ENCODE assay signal across 7 cellular contexts in the genomic region with DNA sequence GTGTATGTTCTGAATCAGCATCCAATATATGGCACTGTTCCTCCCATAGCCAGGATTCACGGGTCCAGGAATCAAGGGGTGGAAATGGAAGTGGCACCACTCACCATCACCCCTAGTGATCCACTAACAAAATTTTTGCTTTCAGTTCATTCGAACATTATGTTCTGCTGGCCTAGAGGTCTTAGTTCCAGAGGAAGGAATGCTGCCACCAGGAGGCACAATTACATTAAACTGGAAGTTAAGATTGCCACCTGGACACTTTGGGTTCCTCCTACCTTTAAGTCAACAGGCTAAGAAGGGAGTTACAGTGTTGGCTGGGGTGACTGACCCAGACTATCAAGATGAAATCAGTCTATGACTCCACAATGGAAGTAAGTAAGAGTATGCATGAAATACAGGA. TPM values are rescaled to one million over a fixed set of nuclear protein-coding genes. Genes with fewer than 3 reads are reported as not detected.
A peak's percentile ranks its signal among the peaks of the same experiment; 100 is the strongest.
DNase-seq lines count a peak whose midpoint lies in the region; ATAC-seq, FAIRE-seq and TF ChIP-seq lines count a peak whose summit lies in the region.
"Not testable (repeated sequence)": the region's sequence is repeated elsewhere in the genome, so short reads cannot be mapped to it uniquely, and the experiment has no call there.

No MANE protein-coding gene starts in this region.

- in situ Hi-C loops in HepG2 (cut with HindIII; ENCODE audit: extremely low pct_ligation_motif_present, low pct_unique_long_range_greater_than_20kb): not testable (repeated sequence)

- H2BK120ac ChIP-seq in H1 (replicated peaks; ENCODE audit: low read depth, low read length); trophoblast cell (ENCODE audit: insufficient read depth, low read length, poor library complexity): not testable (repeated sequence)

- DNase-seq in DMS53 (lab: John Stamatoyannopoulos, UW) (peak; percentile 47), HT-29 (ENCODE audit: low spot score) (peak; percentile 44), WERI-Rb-1 (peak; percentile 21), trophoblast cell (peak; percentile 8 to 57)
- not testable (repeated sequence) for DNase-seq in H1 (ENCODE audit: low read depth in 1 of 2, low spot score in 2 of 2); HepG2 (ENCODE audit: low spot score)

- CTCF ChIA-PET in H1 (lab: Charles Lee; ENCODE audit: partially characterized antibody): interaction anchor here (0.6 to 1.1 kb wide), 3 partner anchors 8 to 105 kb away, joined by 3 read pairs; no protein-coding TSS in a partner anchor
- CTCF ChIA-PET in HepG2 (lab: Yijun Ruan, JAX; ENCODE audit: low intra/inter-chr PET ratio, low total read pairs): not testable (repeated sequence)

- not testable (repeated sequence) for H4K8ac ChIP-seq in H1 (ENCODE audit: extremely low read depth, insufficient read depth, low read length); trophoblast cell (ENCODE audit: low read depth, low read length)

- not testable (repeated sequence) for H3K27me3 ChIP-seq in OCI-LY1 (ENCODE audit: insufficient read depth, low read length); WERI-Rb-1 (ENCODE audit: insufficient read depth, low read depth, severe bottlenecking); H1 (replicated peaks in 1 of 4; ENCODE audit: control insufficient read depth in 3 of 4, extremely low read depth in 1 of 4, insufficient read depth in 3 of 4, low read length in 3 of 4); HepG2 (ENCODE audit: control insufficient read depth in 1 of 2, insufficient read depth in 2 of 2, low read length in 2 of 2); trophoblast cell (ENCODE audit: insufficient read depth, low read length)

- not testable (repeated sequence) for H2BK15ac ChIP-seq in H1 (ENCODE audit: low read length)

- not testable (repeated sequence) for TF ChIP-seq EP300 in H1 (IDR thresholded peaks at IDR 0.05; ENCODE audit: borderline replicate concordance in 1 of 2, low read depth in 2 of 2, low read length in 2 of 2); HepG2 (IDR thresholded peaks at IDR 0.05; ENCODE audit: low read depth in 2 of 2, low read length in 2 of 2); HepG2 (CRISPR knock-in tag; IDR thresholded peaks at IDR 0.05; ENCODE audit: borderline replicate concordance)

- not testable (repeated sequence) for H3K4ac ChIP-seq in H1 (replicated peaks; ENCODE audit: insufficient read length, low read depth, low read length); trophoblast cell (ENCODE audit: low read depth, low read length)

- not testable (repeated sequence) for FAIRE-seq in H1 (lab: Jason Lieb, UNC); HepG2 (lab: Jason Lieb, UNC)

- H2BK12ac ChIP-seq in H1 (ENCODE audit: low read depth, low read length); trophoblast cell (ENCODE audit: low read length): not testable (repeated sequence)

- intact Hi-C loops in HepG2 (cut with micrococcal nuclease; ENCODE audit: unreplicated experiment): not testable (repeated sequence)

- H3F3A ChIP-seq in OCI-LY1 (ENCODE audit: insufficient read depth, low read length): not testable (repeated sequence)

- WGBS in H1 (ENCODE audit: extremely low coverage in 1 of 2, insufficient coverage in 1 of 2, insufficient read length in 1 of 2, insufficient replicate concordance in 2 of 2, low coverage in 1 of 2, low lambda C conversion rate in 2 of 2, missing lambda C conversion rate in 1 of 2), 2 experiments: 95% methylated on average over 2 of the region's 2 CpGs; no CpG with 5 or more reads in 1 of the 2 experiments
- 92% methylated on average over 2 of the region's 2 CpGs for WGBS in HepG2 (ENCODE audit: low lambda C conversion rate)
- WGBS in trophoblast cell (ENCODE audit: extremely low coverage, insufficient coverage, insufficient read length): no CpG with 5 or more reads among the region's 2 CpGs

- H4K5ac ChIP-seq in H1 (ENCODE audit: insufficient read length, low read depth, low read length): not testable (repeated sequence)

- H4K12ac ChIP-seq in trophoblast cell (ENCODE audit: low read depth, low read length): not testable (repeated sequence)

- not testable (repeated sequence) for H3K18ac ChIP-seq in H1 (ENCODE audit: extremely low read depth, low read length); trophoblast cell (ENCODE audit: low read length)

- H2AFZ ChIP-seq in OCI-LY1 (ENCODE audit: low read length); H1 (ENCODE audit: low read length); HepG2 (ENCODE audit: low read length); trophoblast cell (ENCODE audit: insufficient read depth, low read length, poor library complexity): not testable (repeated sequence)

- not testable (repeated sequence) for H3K14ac ChIP-seq in H1 (ENCODE audit: insufficient read length); trophoblast cell (ENCODE audit: low read length)

- not testable (repeated sequence) for ATAC-seq in HepG2

- BruUV-seq in HepG2 (replicated peaks; lab: Mats Ljungman, UMichigan): TSS peak; percentile 3

- H3K56ac ChIP-seq in H1 (replicated peaks; ENCODE audit: insufficient read length, low read depth, low read length): not testable (repeated sequence)

- TF ChIP-seq RAD21 in H1 (IDR thresholded peaks at IDR 0.05 in 1 of 2, conservative IDR thresholded peaks at IDR 0.05 in 1 of 2; ENCODE audit: low read depth in 2 of 2, low read length in 2 of 2): peak; percentile 20 to 22; a peak in 2 of 4 replicates
- not testable (repeated sequence) for TF ChIP-seq RAD21 in HepG2 (CRISPR knock-in tag; IDR thresholded peaks at IDR 0.05)

- POLR2A ChIA-PET in H1 (lab: Charles Lee; ENCODE audit: partially characterized antibody): not testable (repeated sequence)
- POLR2A ChIA-PET in HepG2 (lab: Yijun Ruan, JAX): interaction anchor here (1.0 kb wide), 1 partner anchor 53 kb away, joined by 3 read pairs; the partner anchor contains the start of gene ITPR2

- H2AK5ac ChIP-seq in H1 (ENCODE audit: low read depth, low read length); trophoblast cell (ENCODE audit: low read length): not testable (repeated sequence)

- not testable (repeated sequence) for H3K23ac ChIP-seq in H1 (ENCODE audit: insufficient read length); trophoblast cell (ENCODE audit: low read length)

- not testable (repeated sequence) for H3K4me2 ChIP-seq in OCI-LY1 (ENCODE audit: low read length); H1 (ENCODE audit: insufficient read depth in 1 of 2, low read depth in 2 of 2, low read length in 2 of 2); HepG2 (ENCODE audit: low read depth, low read length); trophoblast cell (ENCODE audit: low read length)

- not testable (repeated sequence) for H2BK5ac ChIP-seq in H1 (ENCODE audit: low read depth, low read length); trophoblast cell (ENCODE audit: low read depth, low read length, poor library complexity)

- H4K20me1 ChIP-seq in OCI-LY1 (ENCODE audit: insufficient read depth, low read length); H1 (replicated peaks in 1 of 2; ENCODE audit: control insufficient read depth in 1 of 2, insufficient read depth in 2 of 2, low read length in 2 of 2); HepG2 (ENCODE audit: insufficient read depth, low read length): not testable (repeated sequence)

- H3K9ac ChIP-seq in OCI-LY1 (ENCODE audit: low read length); H1 (replicated peaks in 1 of 4; ENCODE audit: extremely low read depth in 1 of 4, low read depth in 3 of 4, low read length in 3 of 4); HepG2 (ENCODE audit: insufficient read depth, low read depth, low read length); trophoblast cell (ENCODE audit: low read length): not testable (repeated sequence)

- not testable (repeated sequence) for H3K9me2 ChIP-seq in OCI-LY1 (ENCODE audit: low read depth, low read length)

- H3K27ac ChIP-seq in OCI-LY1 (ENCODE audit: low read depth, low read length, poor library complexity, severe bottlenecking); WERI-Rb-1; H1 (ENCODE audit: low read depth, low read length); HepG2 (ENCODE audit: extremely low read length, insufficient read depth, low read length); trophoblast cell (ENCODE audit: low read depth, low read length): not testable (repeated sequence)

- TF ChIP-seq CTCF in OCI-LY1 (IDR thresholded peaks at IDR 0.05; ENCODE audit: low read length): 0 out of 2 replicates have a peak, but pooled peaks have one; percentile 8
- TF ChIP-seq CTCF in WERI-Rb-1 (IDR thresholded peaks at IDR 0.05; ENCODE audit: low read depth, low read length); HepG2 (CRISPR knock-in tag; IDR thresholded peaks at IDR 0.05): not testable (repeated sequence)
- TF ChIP-seq CTCF in H1 (IDR thresholded peaks at IDR 0.05; ENCODE audit: control extremely low read depth in 1 of 3, insufficient read depth in 1 of 3, low read depth in 1 of 3, low read length in 3 of 3): peak in 1 of 3 experiments; percentile 1; a peak in 1 of 4 replicates

- H3K9me3 ChIP-seq in OCI-LY1 (ENCODE audit: low read length); WERI-Rb-1 (ENCODE audit: severe bottlenecking); H1 (ENCODE audit: insufficient read depth in 2 of 2, low read depth in 1 of 2, low read length in 1 of 2); HepG2 (ENCODE audit: low read length); trophoblast cell (ENCODE audit: insufficient read depth, low read depth, low read length): not testable (repeated sequence)

- not testable (repeated sequence) for H4K91ac ChIP-seq in H1 (replicated peaks; ENCODE audit: insufficient read length, low read length); trophoblast cell (ENCODE audit: low read depth, low read length)

- H3K23me2 ChIP-seq in H1 (ENCODE audit: low read depth, low read length): not testable (repeated sequence)

- H2BK20ac ChIP-seq in H1 (ENCODE audit: low read length): not testable (repeated sequence)

- H3K36me3 ChIP-seq in OCI-LY1 (ENCODE audit: insufficient read depth, low read length) (peaks cover 36% of the 10 kb centered on the region), HepG2 (replicated peaks in 1 of 2; ENCODE audit: control insufficient read depth in 1 of 2, insufficient read depth in 2 of 2, low read length in 2 of 2) (peaks cover 13 to 38% of the 10 kb centered on the region in 2 experiments)
- H3K36me3 ChIP-seq in WERI-Rb-1; H1 (ENCODE audit: control insufficient read depth in 2 of 4, insufficient read depth in 4 of 4, low read length in 3 of 4); trophoblast cell (ENCODE audit: control insufficient read depth in 1 of 2, insufficient read depth in 2 of 2, low read length in 2 of 2): not testable (repeated sequence)

- not testable (repeated sequence) for TF ChIP-seq POLR2A in H1 (IDR thresholded peaks at IDR 0.05; ENCODE audit: control extremely low read depth in 1 of 2, low read depth in 2 of 2, low read length in 2 of 2); HepG2 (IDR thresholded peaks at IDR 0.05; ENCODE audit: insufficient read depth in 1 of 2, low read depth in 2 of 2, low read length in 2 of 2)

- not testable (repeated sequence) for H3K79me2 ChIP-seq in OCI-LY1 (ENCODE audit: insufficient read depth, low read length); H1 (ENCODE audit: control insufficient read depth in 1 of 2, insufficient read depth in 2 of 2, low read length in 2 of 2); trophoblast cell (ENCODE audit: control insufficient read depth, insufficient read depth, low read length, poor library complexity)
- H3K79me2 ChIP-seq in HepG2 (ENCODE audit: insufficient read depth, low read length): peaks cover 21% of the 10 kb centered on the region

- H3K79me1 ChIP-seq in H1 (ENCODE audit: low read depth, low read length); trophoblast cell (ENCODE audit: low read length): not testable (repeated sequence)

- H3K4me3 ChIP-seq in OCI-LY1 (ENCODE audit: low read depth, low read length, poor library complexity, severe bottlenecking); WERI-Rb-1 (ENCODE audit: low read depth, low read length); H1 (ENCODE audit: extremely low read depth in 1 of 4, insufficient read depth in 2 of 4, low read depth in 3 of 4, low read length in 4 of 4); HepG2 (replicated peaks in 1 of 3; ENCODE audit: insufficient read depth in 1 of 3, low read depth in 2 of 3, low read length in 3 of 3); trophoblast cell (ENCODE audit: low read depth, low read length): not testable (repeated sequence)

- H3K4me1 ChIP-seq in OCI-LY1 (ENCODE audit: insufficient read depth, low read length, severe bottlenecking); H1 (replicated peaks in 1 of 4; ENCODE audit: control insufficient read depth in 3 of 4, insufficient read depth in 4 of 4, low read length in 3 of 4); trophoblast cell (ENCODE audit: control insufficient read depth in 1 of 2, insufficient read depth in 2 of 2, low read length in 2 of 2): not testable (repeated sequence)
- peaks cover 25% of the 10 kb centered on the region for H3K4me1 ChIP-seq in HepG2 (ENCODE audit: insufficient read depth, low read length)

RNA-seq across cellular contexts. Expression of gene ITPR2, which starts 52.3 kb away (rescaled TPM):
- 10.8 and 12.2 TPM in 2 replicates for total RNA-seq in HT-29 (2014; rRNA removed; shearing (Covaris generic))
- 48.3 and 48.4 TPM in 2 replicates for total RNA-seq in H1 (2021; fragmentation: NEBNext Ultra II Directional; extraction: Animal tissue kit (Norgen Biotek cat#: 25700))
- polyA plus RNA-seq in H1 (2011; rRNA removed): 3.2 and 4.1 TPM in 2 replicates
- polyA plus RNA-seq in H1 (2011; cell fraction: cytosol; rRNA removed): 6.1 TPM
- polyA plus RNA-seq in H1 (2011; cell fraction: nucleus; rRNA removed): 8.0 TPM
- polyA plus RNA-seq in H1 (2012, experiment 1 of 2): 5.9 to 12.8 TPM (median 9.7 TPM) in 4 replicates
- 0.54 TPM for polyA plus RNA-seq in H1 (2012, experiment 2 of 2)
- polyA plus RNA-seq in H1 (2013, experiment 1 of 2): 27.2 TPM
- polyA plus RNA-seq in H1 (2013, experiment 2 of 2): 24.3 TPM
- 56.2 and 67.1 TPM in 2 replicates for polyA minus RNA-seq in H1 (2011; rRNA and poly(A)+ RNA removed)
- 15.0 TPM for polyA minus RNA-seq in H1 (2011; cell fraction: cytosol; rRNA and poly(A)+ RNA removed)
- polyA minus RNA-seq in H1 (2011; cell fraction: nucleus; rRNA and poly(A)+ RNA removed): 109 TPM
- 77.6 and 81.9 TPM in 2 replicates for total RNA-seq in HepG2 (2016; rRNA removed; fragmentation: Illumina TruSeq; extraction: Trizol)
- 59.0 and 66.4 TPM in 2 replicates for total RNA-seq in HepG2 (2016; cell fraction: cytosol; rRNA removed; fragmentation: Illumina TruSeq; extraction: Trizol; ENCODE audit: low read depth)
- total RNA-seq in HepG2 (2016; cell fraction: insoluble cytoplasmic fraction; rRNA removed; fragmentation: Illumina TruSeq; extraction: Trizol): 71.0 and 73.8 TPM in 2 replicates
- total RNA-seq in HepG2 (2016; cell fraction: membrane; rRNA removed; fragmentation: Illumina TruSeq; extraction: Trizol): 62.7 and 81.8 TPM in 2 replicates
- 194 and 200 TPM in 2 replicates for total RNA-seq in HepG2 (2016; cell fraction: nucleus; rRNA removed; fragmentation: Illumina TruSeq; extraction: Trizol)
- 24.6 and 31.9 TPM in 2 replicates for polyA plus RNA-seq in HepG2 (2011; rRNA removed)
- 13.5 and 20.5 TPM in 2 replicates for polyA plus RNA-seq in HepG2 (2011; cell fraction: cytosol; rRNA removed)
- 39.1 and 45.5 TPM in 2 replicates for polyA plus RNA-seq in HepG2 (2011; cell fraction: nucleus; rRNA removed)
- 36.3 and 47.9 TPM in 2 replicates for polyA plus RNA-seq in HepG2 (2012)
- 1.3 TPM in 2 replicates for polyA plus RNA-seq in HepG2 (2016; cell fraction: cytosol; fragmentation: Illumina TruSeq; extraction: Trizol; ENCODE audit: low read depth)
- polyA plus RNA-seq in HepG2 (2016; cell fraction: insoluble cytoplasmic fraction; fragmentation: Illumina TruSeq; extraction: Trizol; ENCODE audit: low read depth): 25.7 and 26.0 TPM in 2 replicates
- polyA plus RNA-seq in HepG2 (2016; cell fraction: membrane; fragmentation: Illumina TruSeq; extraction: Trizol; ENCODE audit: low read depth): 2.3 and 2.9 TPM in 2 replicates
- polyA plus RNA-seq in HepG2 (2016; cell fraction: nucleus; fragmentation: Illumina TruSeq; extraction: Trizol; ENCODE audit: insufficient read depth, low read depth): 31.0 and 34.9 TPM in 2 replicates
- polyA minus RNA-seq in HepG2 (2011; rRNA and poly(A)+ RNA removed; ENCODE audit: low replicate concordance): 18.0 and 90.0 TPM in 2 replicates
- 91.7 and 111 TPM in 2 replicates for polyA minus RNA-seq in HepG2 (2011; cell fraction: cytosol; rRNA and poly(A)+ RNA removed)
- polyA minus RNA-seq in HepG2 (2011; cell fraction: nucleus; rRNA and poly(A)+ RNA removed): 640 and 673 TPM in 2 replicates
- 5.4 and 5.5 TPM in 2 replicates for polyA plus RNA-seq in trophoblast cell (2013)
